27 cellular contexts compared by ENCODE assay signal in genomic region chr13:93624371-93624777, GRCh38.
DNase-seq lines count a peak whose midpoint lies in the region; ATAC-seq, FAIRE-seq and TF ChIP-seq lines count a peak whose summit lies in the region.
"Had no signal": no experiment of that assay in that cellular context is flagged by ENCODE, and none has a peak within 500 bp of the region (broad histone marks: within the 10 kb centered on the region; RNA-seq: fewer than 3 reads in every experiment).

No MANE protein-coding gene starts in this region.

- H3K27ac Mint-ChIP-seq in CD4-positive, alpha-beta memory T cell = no peak overlapping the region
- H3K27ac Mint-ChIP-seq: activated CD4-positive, alpha-beta T cell treated with anti-CD3 and anti-CD28 coated beads for 36 hours; activated T-cell treated with anti-CD3 and anti-CD28 coated beads, Interleukin-2, amount 50 U/mL, for 24 hours; CD8-positive, alpha-beta memory T cell had no signal

- H3K4me2 ChIP-seq in osteoblast (ENCODE audit: insufficient read depth, low read length) = no peak overlapping the region

- H3K36me3 ChIP-seq in brain microvascular endothelial cell (replicated peaks) = no peaks in the 10 kb centered on the region
- no peaks in the 10 kb centered on the region for H3K36me3 ChIP-seq in osteoblast (ENCODE audit: insufficient read depth, low read length)
- H3K36me3 ChIP-seq in gastrocnemius medialis = no peaks in the 10 kb centered on the region
- no peaks in the 10 kb centered on the region for H3K36me3 ChIP-seq in CD4-positive, alpha-beta memory T cell (ENCODE audit: insufficient read depth, low read length)
- H3K36me3 ChIP-seq: lower lobe of right lung, prostate gland, thyroid gland had no signal

- FAIRE-seq in H54 (lab: Jason Lieb, UNC) = peak; percentile 69
- FAIRE-seq: frontal cortex, GM12891, kidney had no signal

- CTCF ChIA-PET in CD4-positive, alpha-beta memory T cell (lab: Charles Lee; ENCODE audit: partially characterized antibody) = no interaction called here

- H3K4me3 ChIP-seq in brain microvascular endothelial cell (ENCODE audit: low read depth, low read length) (no peak overlapping the region), osteoblast (ENCODE audit: insufficient read depth, low read length) (no peak overlapping the region), gastrocnemius medialis (no peak overlapping the region)
- no peak overlapping the region for H3K4me3 ChIP-seq in CD4-positive, alpha-beta memory T cell (ENCODE audit: low read length in 2 of 2)
- H3K4me3 ChIP-seq: GM23248, lower lobe of right lung, mucosa of descending colon, prostate gland, thyroid gland had no signal

- no peaks in the 10 kb centered on the region for H3K4me1 ChIP-seq in osteoblast (ENCODE audit: insufficient read depth, low read length)
- no peaks in the 10 kb centered on the region for H3K4me1 ChIP-seq in gastrocnemius medialis
- no peaks in the 10 kb centered on the region for H3K4me1 ChIP-seq in CD4-positive, alpha-beta memory T cell (ENCODE audit: insufficient read depth, low read length)
- H3K4me1 ChIP-seq: lower lobe of right lung, prostate gland, thyroid gland had no signal

- intact Hi-C loops in gastrocnemius medialis (cut with DNase I; ENCODE audit: low total_unique reads) = no loop called here
- intact Hi-C loops in CD4-positive, alpha-beta memory T cell (cut with micrococcal nuclease) = no loop called here

- in situ Hi-C loops in brain microvascular endothelial cell (cut with HindIII; ENCODE audit: low pct_ligation_motif_present, low sequenced_read_pairs) (no loop called here), gastrocnemius medialis (cut with MboI; ENCODE audit: low sequenced_read_pairs in 4 of 4) (no loop called here)

- ATAC-seq in gastrocnemius medialis = no peak
- ATAC-seq: activated CD4-positive, alpha-beta T cell treated with anti-CD3 and anti-CD28 coated beads for 36 hours; lower lobe of right lung; mucosa of descending colon; stimulated activated naive CD8-positive, alpha-beta T cell treated with anti-CD3 and anti-CD28 coated beads, Interleukin-15, Interleukin-2, amounts not matched to agents 100 U/mL and 50 U/mL, for 24 hours had no signal

- no peaks in the 10 kb centered on the region for H3K4me1 Mint-ChIP-seq in CD4-positive, alpha-beta memory T cell
- H3K4me1 Mint-ChIP-seq: activated CD4-positive, alpha-beta T cell treated with anti-CD3 and anti-CD28 coated beads for 36 hours; CD8-positive, alpha-beta memory T cell; neural crest cell had no signal

- H2AFZ ChIP-seq in osteoblast (ENCODE audit: low read length) = no peak overlapping the region
- H2AFZ ChIP-seq: GM23248 had no signal

- no peak for TF ChIP-seq POLR2A in H54 (IDR thresholded peaks at IDR 0.05; ENCODE audit: low read depth, low read length)
- TF ChIP-seq POLR2A in gastrocnemius medialis (IDR thresholded peaks at IDR 0.05) = no peak

- POLR2A ChIA-PET in CD4-positive, alpha-beta memory T cell (lab: Charles Lee; ENCODE audit: partially characterized antibody) = no interaction called here

- no peaks in the 10 kb centered on the region for H3K36me3 Mint-ChIP-seq in CD4-positive, alpha-beta memory T cell
- H3K36me3 Mint-ChIP-seq: CD8-positive, alpha-beta memory T cell had no signal

- H3K27me3 Mint-ChIP-seq in CD4-positive, alpha-beta memory T cell = peaks cover 0 to 1% of the 10 kb centered on the region in 2 donors

- no peak for TF ChIP-seq CTCF in brain microvascular endothelial cell (IDR thresholded peaks at IDR 0.05; ENCODE audit: low read depth, low read length, missing control alignments)
- TF ChIP-seq CTCF in osteoblast (IDR thresholded peaks at IDR 0.05; ENCODE audit: extremely low read depth, low read depth, low read length) = no peak
- no peak for TF ChIP-seq CTCF in gastrocnemius medialis (IDR thresholded peaks at IDR 0.05 in 4 of 5, conservative IDR thresholded peaks at IDR 0.05 in 1 of 5)

- no peaks in the 10 kb centered on the region for H4K20me1 ChIP-seq in osteoblast (ENCODE audit: insufficient read depth, low read length)

- H3K4me3 Mint-ChIP-seq in CD4-positive, alpha-beta memory T cell = no peak overlapping the region
- H3K4me3 Mint-ChIP-seq: activated CD4-positive, alpha-beta T cell treated with anti-CD3 and anti-CD28 coated beads for 36 hours; activated T-cell treated with anti-CD3 and anti-CD28 coated beads, Interleukin-2, amount 50 U/mL, for 24 hours; CD8-positive, alpha-beta memory T cell; neural crest cell had no signal

- no peaks in the 10 kb centered on the region for H3K79me2 ChIP-seq in osteoblast (ENCODE audit: insufficient read depth, low read length)

- H3K9me3 ChIP-seq in osteoblast (ENCODE audit: low read depth, low read length) (no peaks in the 10 kb centered on the region), gastrocnemius medialis (no peaks in the 10 kb centered on the region)
- H3K9me3 ChIP-seq in CD4-positive, alpha-beta memory T cell (ENCODE audit: control insufficient read depth in 1 of 2, low read length in 2 of 2) = no peaks in the 10 kb centered on the region
- H3K9me3 ChIP-seq: lower lobe of right lung, mucosa of descending colon, prostate gland, thyroid gland had no signal

- DNase-seq in H54 (ENCODE audit: insufficient read length, low spot score) = no peak
- DNase-seq in NCI-H69 (lab: John Stamatoyannopoulos, UW) = peak; percentile 53
- DNase-seq in brain microvascular endothelial cell = peak; percentile 3
- DNase-seq in osteoblast (ENCODE audit: insufficient read length, low spot score, missing footprints) = peak; percentile 34
- DNase-seq in gastrocnemius medialis = no peak
- no peak for DNase-seq in UCSD-AML1 (lab: John Stamatoyannopoulos, UW; ENCODE audit: unreplicated experiment)
- no peak for DNase-seq in CD4-positive, alpha-beta memory T cell
- DNase-seq: activated CD4-positive, alpha-beta T cell treated with anti-CD3 and anti-CD28 coated beads for 36 hours; activated CD8-positive, alpha-beta memory T cell treated with anti-CD3 and anti-CD28 coated beads for 24 hours; activated T-cell treated with anti-CD3 and anti-CD28 coated beads, Interleukin-2, amount 50 U/mL, for 24 hours; amniotic stem cell; caudate nucleus; CD8-positive, alpha-beta memory T cell; GM23248; kidney; lower lobe of right lung; mucosa of descending colon; NCI-H1092 treated with DMSO at 0.1 percent for 48 hours; NCI-H748 treated with DMSO at 0.1 percent for 48 hours; Right ventricle myocardium superior; stimulated activated CD4-positive, alpha-beta T cell treated with anti-CD3 and anti-CD28 coated beads, Interleukin-1b, Interleukin-23, amount 100 ng/mL, for 48 hours; stimulated activated naive CD8-positive, alpha-beta T cell treated with anti-CD3 and anti-CD28 coated beads, Interleukin-15, Interleukin-2, amounts not matched to agents 100 U/mL and 50 U/mL, for 24 hours; thyroid gland had no signal

- H3K9me3 Mint-ChIP-seq in CD4-positive, alpha-beta memory T cell = peaks cover 0 to 4% (median 0%) of the 10 kb centered on the region in 8 donors
- H3K9me3 Mint-ChIP-seq: activated T-cell treated with anti-CD3 and anti-CD28 coated beads, Interleukin-2, amount 50 U/mL, for 24 hours; neural crest cell had no signal

- H3K27ac ChIP-seq in brain microvascular endothelial cell (no peak overlapping the region), osteoblast (ENCODE audit: low read depth, low read length) (no peak overlapping the region), gastrocnemius medialis (no peak overlapping the region)
- no peak overlapping the region for H3K27ac ChIP-seq in CD4-positive, alpha-beta memory T cell (ENCODE audit: low read depth, low read length)
- H3K27ac ChIP-seq: GM23248, lower lobe of right lung, prostate gland, thyroid gland had no signal

- H3K27me3 ChIP-seq in brain microvascular endothelial cell (replicated peaks) (no peaks in the 10 kb centered on the region), osteoblast (ENCODE audit: insufficient read depth, low read length) (no peaks in the 10 kb centered on the region), gastrocnemius medialis (no peaks in the 10 kb centered on the region)
- H3K27me3 ChIP-seq in CD4-positive, alpha-beta memory T cell (ENCODE audit: insufficient read depth, low read length) = no peaks in the 10 kb centered on the region
- H3K27me3 ChIP-seq: thyroid gland had no signal

Comparison
In these comparisons a context has a peak if more than half of its experiments do, and no peak if none do; other contexts are left out.
1. DNase-seq: peak in NCI-H69 (single experiment), brain microvascular endothelial cell (single experiment) and osteoblast (single experiment); none in H54 (single experiment), gastrocnemius medialis (0 of 2), UCSD-AML1 (single experiment) and CD4-positive, alpha-beta memory T cell (0 of 5).